Comparison of ENCODE assay signal across 8 cellular contexts in genomic region chr2:87229091-87229689, GRCh38.
DNase-seq lines count a peak whose midpoint lies in the region; ATAC-seq, FAIRE-seq and TF ChIP-seq lines count a peak whose summit lies in the region.
"Not testable (repeated sequence)": the region's sequence is repeated elsewhere in the genome, so short reads cannot be mapped to it uniquely, and the experiment has no call there.

No MANE protein-coding gene starts in this region.

- not testable (repeated sequence) for H3K36me3 ChIP-seq in KOPT-K1 (ENCODE audit: insufficient read depth, low read length)

- not testable (repeated sequence) for H3K36me3 Mint-ChIP-seq in activated CD8-positive, alpha-beta T cell treated with anti-CD3 and anti-CD28 coated beads, Interleukin-2, amount 10 ng/mL, durations not matched to agents 7 days and 5 days (ENCODE audit: low read depth); neural crest cell (ENCODE audit: low read depth)

- TF ChIP-seq CTCF in GM12864 (IDR thresholded peaks at IDR 0.05; ENCODE audit: low read depth, low read length, missing control alignments) (peak; percentile 33), dorsolateral prefrontal cortex (IDR thresholded peaks at IDR 0.05 in 54 of 56, conservative IDR thresholded peaks at IDR 0.05 in 2 of 56; ENCODE audit: low read depth in 1 of 56, partially characterized antibody in 56 of 56) (peak; percentile 31 to 82 (median 62)), neural crest cell (conservative IDR thresholded peaks at IDR 0.05) (peak; percentile 59)

- H3K27ac ChIP-seq in KOPT-K1 (ENCODE audit: low read depth, low read length, poor library complexity, severe bottlenecking): peak overlapping the region; percentile 56
- H3K27ac ChIP-seq in dorsolateral prefrontal cortex: not testable (repeated sequence)

- POLR2A ChIA-PET in activated CD8-positive, alpha-beta T cell treated with anti-CD3 and anti-CD28 coated beads, Interleukin-2, amount 10 ng/mL, durations not matched to agents 7 days and 5 days (lab: Charles Lee): not testable (repeated sequence)

- FAIRE-seq in urothelium cell line (lab: Jason Lieb, UNC): peak; percentile 92

- H3K27me3 ChIP-seq in dorsolateral prefrontal cortex: not testable (repeated sequence)

- H3K9me3 ChIP-seq in KOPT-K1 (ENCODE audit: insufficient read depth, low read length, poor library complexity, severe bottlenecking): not testable (repeated sequence)

- not testable (repeated sequence) for H3K9me3 Mint-ChIP-seq in activated CD8-positive, alpha-beta T cell treated with anti-CD3 and anti-CD28 coated beads, Interleukin-2, amount 10 ng/mL, durations not matched to agents 7 days and 5 days (ENCODE audit: insufficient read depth); neural crest cell

- H3K27me3 Mint-ChIP-seq in activated CD8-positive, alpha-beta T cell treated with anti-CD3 and anti-CD28 coated beads, Interleukin-2, amount 10 ng/mL, durations not matched to agents 7 days and 5 days (ENCODE audit: low read depth); neural crest cell (ENCODE audit: low read depth): not testable (repeated sequence)

- not testable (repeated sequence) for H3K4me3 ChIP-seq in GM12864 (ENCODE audit: low read depth, low read length); dorsolateral prefrontal cortex

- H3K4me1 Mint-ChIP-seq in activated CD8-positive, alpha-beta T cell treated with anti-CD3 and anti-CD28 coated beads, Interleukin-2, amount 10 ng/mL, durations not matched to agents 7 days and 5 days (ENCODE audit: low read depth); neural crest cell: not testable (repeated sequence)

- not testable (repeated sequence) for DNase-seq in GM12864 (ENCODE audit: low read depth); activated CD8-positive, alpha-beta T cell treated with anti-CD3 and anti-CD28 coated beads, Interleukin-2, amount 10 ng/mL, durations not matched to agents 7 days and 5 days; dorsolateral prefrontal cortex; left ventricle myocardium superior; neural crest cell (ENCODE audit: low read depth, low spot score); urothelium cell line (ENCODE audit: low spot score)
- DNase-seq in H4 (ENCODE audit: low spot score): peak; percentile 18

- intact Hi-C loops in dorsolateral prefrontal cortex (cut with DNase I); left ventricle myocardium superior (cut with micrococcal nuclease): not testable (repeated sequence)

- CTCF ChIA-PET in activated CD8-positive, alpha-beta T cell treated with anti-CD3 and anti-CD28 coated beads, Interleukin-2, amount 10 ng/mL, durations not matched to agents 7 days and 5 days (lab: Charles Lee): not testable (repeated sequence)

- H3K27ac Mint-ChIP-seq in activated CD8-positive, alpha-beta T cell treated with anti-CD3 and anti-CD28 coated beads, Interleukin-2, amount 10 ng/mL, durations not matched to agents 7 days and 5 days; neural crest cell (ENCODE audit: unreplicated experiment): not testable (repeated sequence)

- H3K4me3 Mint-ChIP-seq in activated CD8-positive, alpha-beta T cell treated with anti-CD3 and anti-CD28 coated beads, Interleukin-2, amount 10 ng/mL, durations not matched to agents 7 days and 5 days; neural crest cell: not testable (repeated sequence)

- ATAC-seq in activated CD8-positive, alpha-beta T cell treated with anti-CD3 and anti-CD28 coated beads, Interleukin-2, amount 10 ng/mL, durations not matched to agents 7 days and 5 days: peak; percentile 79
- peak; percentile 91 for ATAC-seq in left ventricle myocardium superior
